In the genomic region with DNA sequence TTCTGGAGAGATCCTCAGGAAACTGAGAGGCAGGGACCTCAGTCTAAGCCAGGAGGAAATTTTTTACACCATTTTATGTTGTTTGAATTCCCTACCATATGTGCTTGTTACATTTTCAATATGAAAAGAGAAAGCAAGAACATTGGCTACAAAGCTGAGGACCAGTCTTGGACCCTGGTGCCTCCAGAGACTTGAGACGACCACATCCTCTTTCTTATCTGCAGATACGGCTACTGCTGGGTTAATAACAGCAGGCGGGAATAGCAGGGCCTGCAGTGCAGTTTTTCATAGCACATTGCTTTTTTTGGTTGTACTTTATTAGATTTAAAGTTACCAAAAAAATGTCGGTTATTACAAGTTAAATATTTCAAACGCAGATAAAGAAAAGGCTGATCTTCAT, we compare ENCODE assay signal across 1 cellular context.
TF ChIP-seq lines count a peak whose summit lies in the region.

No MANE protein-coding gene starts in this region.

TF ChIP-seq in GM12878, 131 proteins besides CTCF, POLR2A, EP300 and RAD21:
- TF ChIP-seq IKZF2 (IDR thresholded peaks at IDR 0.05) (peak in 1 of 2 experiments; percentile 38; a peak in 2 of 4 replicates), MYB (IDR thresholded peaks at IDR 0.05; ENCODE audit: borderline replicate concordance, low read depth, low read length) (no peak), MEF2B (IDR thresholded peaks at IDR 0.05; ENCODE audit: partially characterized antibody, poor library complexity, severe bottlenecking) (peak; percentile 81), SMAD1 (IDR thresholded peaks at IDR 0.05; ENCODE audit: low read depth, partially characterized antibody) (no peak), RELA (IDR thresholded peaks at IDR 0.05; ENCODE audit: borderline replicate concordance, partially characterized antibody) (no peak), SUZ12 (IDR thresholded peaks at IDR 0.05; ENCODE audit: unreplicated experiment) (no peak), ETV6 (conservative IDR thresholded peaks at IDR 0.05 in 1 of 2, IDR thresholded peaks at IDR 0.05 in 1 of 2; ENCODE audit: borderline replicate concordance in 1 of 2, low read depth in 1 of 2) (no peak), RUNX3 (IDR thresholded peaks at IDR 0.05; ENCODE audit: low read length) (peak; percentile 69), SPI1 (IDR thresholded peaks at IDR 0.05; ENCODE audit: borderline replicate concordance, insufficient read depth, low read depth, low read length) (peak; percentile 90)
- TF ChIP-seq, protein P1, sequence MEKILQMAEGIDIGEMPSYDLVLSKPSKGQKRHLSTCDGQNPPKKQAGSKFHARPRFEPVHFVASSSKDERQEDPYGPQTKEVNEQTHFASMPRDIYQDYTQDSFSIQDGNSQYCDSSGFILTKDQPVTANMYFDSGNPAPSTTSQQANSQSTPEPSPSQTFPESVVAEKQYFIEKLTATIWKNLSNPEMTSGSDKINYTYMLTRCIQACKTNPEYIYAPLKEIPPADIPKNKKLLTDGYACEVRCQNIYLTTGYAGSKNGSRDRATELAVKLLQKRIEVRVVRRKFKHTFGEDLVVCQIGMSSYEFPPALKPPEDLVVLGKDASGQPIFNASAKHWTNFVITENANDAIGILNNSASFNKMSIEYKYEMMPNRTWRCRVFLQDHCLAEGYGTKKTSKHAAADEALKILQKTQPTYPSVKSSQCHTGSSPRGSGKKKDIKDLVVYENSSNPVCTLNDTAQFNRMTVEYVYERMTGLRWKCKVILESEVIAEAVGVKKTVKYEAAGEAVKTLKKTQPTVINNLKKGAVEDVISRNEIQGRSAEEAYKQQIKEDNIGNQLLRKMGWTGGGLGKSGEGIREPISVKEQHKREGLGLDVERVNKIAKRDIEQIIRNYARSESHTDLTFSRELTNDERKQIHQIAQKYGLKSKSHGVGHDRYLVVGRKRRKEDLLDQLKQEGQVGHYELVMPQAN (conservative IDR thresholded peaks at IDR 0.05) = no peak
- TF ChIP-seq, protein P2, sequence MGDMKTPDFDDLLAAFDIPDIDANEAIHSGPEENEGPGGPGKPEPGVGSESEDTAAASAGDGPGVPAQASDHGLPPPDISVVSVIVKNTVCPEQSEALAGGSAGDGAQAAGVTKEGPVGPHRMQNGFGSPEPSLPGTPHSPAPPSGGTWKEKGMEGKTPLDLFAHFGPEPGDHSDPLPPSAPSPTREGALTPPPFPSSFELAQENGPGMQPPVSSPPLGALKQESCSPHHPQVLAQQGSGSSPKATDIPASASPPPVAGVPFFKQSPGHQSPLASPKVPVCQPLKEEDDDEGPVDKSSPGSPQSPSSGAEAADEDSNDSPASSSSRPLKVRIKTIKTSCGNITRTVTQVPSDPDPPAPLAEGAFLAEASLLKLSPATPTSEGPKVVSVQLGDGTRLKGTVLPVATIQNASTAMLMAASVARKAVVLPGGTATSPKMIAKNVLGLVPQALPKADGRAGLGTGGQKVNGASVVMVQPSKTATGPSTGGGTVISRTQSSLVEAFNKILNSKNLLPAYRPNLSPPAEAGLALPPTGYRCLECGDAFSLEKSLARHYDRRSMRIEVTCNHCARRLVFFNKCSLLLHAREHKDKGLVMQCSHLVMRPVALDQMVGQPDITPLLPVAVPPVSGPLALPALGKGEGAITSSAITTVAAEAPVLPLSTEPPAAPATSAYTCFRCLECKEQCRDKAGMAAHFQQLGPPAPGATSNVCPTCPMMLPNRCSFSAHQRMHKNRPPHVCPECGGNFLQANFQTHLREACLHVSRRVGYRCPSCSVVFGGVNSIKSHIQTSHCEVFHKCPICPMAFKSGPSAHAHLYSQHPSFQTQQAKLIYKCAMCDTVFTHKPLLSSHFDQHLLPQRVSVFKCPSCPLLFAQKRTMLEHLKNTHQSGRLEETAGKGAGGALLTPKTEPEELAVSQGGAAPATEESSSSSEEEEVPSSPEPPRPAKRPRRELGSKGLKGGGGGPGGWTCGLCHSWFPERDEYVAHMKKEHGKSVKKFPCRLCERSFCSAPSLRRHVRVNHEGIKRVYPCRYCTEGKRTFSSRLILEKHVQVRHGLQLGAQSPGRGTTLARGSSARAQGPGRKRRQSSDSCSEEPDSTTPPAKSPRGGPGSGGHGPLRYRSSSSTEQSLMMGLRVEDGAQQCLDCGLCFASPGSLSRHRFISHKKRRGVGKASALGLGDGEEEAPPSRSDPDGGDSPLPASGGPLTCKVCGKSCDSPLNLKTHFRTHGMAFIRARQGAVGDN (IDR thresholded peaks at IDR 0.05) = no peak
